In the genomic region with DNA sequence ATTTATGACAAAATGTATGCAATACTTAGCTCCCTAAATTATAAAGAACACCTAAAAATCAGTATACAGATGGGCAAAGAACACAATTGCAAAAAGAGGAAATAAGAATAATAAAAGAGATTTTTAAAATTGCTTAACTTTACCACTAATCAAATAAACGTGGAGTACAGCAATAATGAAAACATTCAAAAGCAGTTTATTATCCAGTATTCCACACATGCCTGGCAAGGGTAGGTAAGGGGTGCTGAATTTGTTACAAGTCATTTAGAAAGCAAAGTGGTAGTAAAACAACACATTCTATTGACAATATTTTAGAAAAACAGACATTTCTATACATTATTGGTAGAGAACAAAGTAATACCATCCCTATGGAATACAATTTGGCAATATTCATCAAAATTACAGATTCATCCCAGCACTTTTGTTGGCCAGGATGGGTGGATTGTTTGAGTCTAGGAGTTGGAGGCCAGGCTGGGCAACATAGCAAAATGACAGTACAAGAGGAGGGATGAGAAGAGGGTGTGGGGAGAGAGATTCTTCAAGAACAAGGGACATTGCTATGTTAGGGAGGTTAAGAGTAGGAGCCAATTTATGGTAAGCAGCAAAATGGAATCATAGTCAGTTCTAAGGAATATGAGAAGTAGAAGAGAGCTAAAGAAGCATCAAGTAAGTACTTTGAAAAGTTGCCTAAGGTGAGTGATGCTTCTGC, we compare ENCODE assay signal across 31 cellular contexts. TPM values are rescaled to one million over a fixed set of nuclear protein-coding genes. Genes with fewer than 3 reads are reported as not detected.
DNase-seq lines count a peak whose midpoint lies in the region; ATAC-seq and TF ChIP-seq lines count a peak whose summit lies in the region.
"Had no signal": no experiment of that assay in that cellular context is flagged by ENCODE, and none has a peak within 500 bp of the region (broad histone marks: within the 10 kb centered on the region; RNA-seq: fewer than 3 reads in every experiment).

No MANE protein-coding gene starts in this region.

- no peaks in the 10 kb centered on the region for H3K9me3 ChIP-seq in PC-3 (ENCODE audit: low read length)
- H3K9me3 ChIP-seq in osteoblast (ENCODE audit: low read depth, low read length): no peaks in the 10 kb centered on the region
- H3K9me3 ChIP-seq: A549, sigmoid colon, vagina had no signal

- H3K27me3 ChIP-seq in PC-3 (ENCODE audit: low read length): no peaks in the 10 kb centered on the region
- H3K27me3 ChIP-seq in osteoblast (ENCODE audit: insufficient read depth, low read length): no peaks in the 10 kb centered on the region
- H3K27me3 ChIP-seq: sigmoid colon, vagina had no signal

- H3K36me3 ChIP-seq in PC-3 (ENCODE audit: low read depth, low read length) (no peaks in the 10 kb centered on the region), osteoblast (ENCODE audit: insufficient read depth, low read length) (no peaks in the 10 kb centered on the region)
- H3K36me3 ChIP-seq: vagina had no signal

- peak overlapping the region; percentile 38; the same call in 1 of the 2 replicates for H2AFZ ChIP-seq in PC-3 (ENCODE audit: low read length)
- H2AFZ ChIP-seq in osteoblast (ENCODE audit: low read length): peak overlapping the region; percentile 38

- CTCF ChIA-PET in PC-3 (lab: Charles Lee): no interaction called here

- H3K4me3 Mint-ChIP-seq in chondrocyte (ENCODE audit: unreplicated experiment): no peak overlapping the region
- H3K4me3 Mint-ChIP-seq: CD4-positive, CD25-positive, alpha-beta regulatory T cell; memory B cell; naive thymus-derived CD8-positive, alpha-beta T cell had no signal

- intact Hi-C loops in PC-3 (cut with micrococcal nuclease): no loop called here

- peak overlapping the region; percentile 39 for H3K4me2 ChIP-seq in PC-3 (ENCODE audit: low read length)
- peak overlapping the region; percentile 68 for H3K4me2 ChIP-seq in osteoblast (ENCODE audit: insufficient read depth, low read length)
- H3K4me2 ChIP-seq: A549 had no signal

- no peak for TF ChIP-seq CTCF in AG10803 (conservative IDR thresholded peaks at IDR 0.05; ENCODE audit: low read length)
- TF ChIP-seq CTCF in PC-3 (conservative IDR thresholded peaks at IDR 0.05; ENCODE audit: low read depth, low read length): no peak
- no peak for TF ChIP-seq CTCF in chondrocyte (IDR thresholded peaks at IDR 0.05)
- no peak for TF ChIP-seq CTCF in osteoblast (IDR thresholded peaks at IDR 0.05; ENCODE audit: extremely low read depth, low read depth, low read length)

- no peak overlapping the region for H3K9ac ChIP-seq in PC-3 (ENCODE audit: low read length)

- no peaks in the 10 kb centered on the region for H3K9me3 Mint-ChIP-seq in chondrocyte (ENCODE audit: low read depth)

- H3K27ac ChIP-seq in PC-3 (ENCODE audit: low read length) (peak overlapping the region; percentile 54), osteoblast (ENCODE audit: low read depth, low read length) (peak overlapping the region; percentile 90)
- H3K27ac ChIP-seq: A549, vagina, VCaP had no signal

- no peak; the same call in 1 of the 2 replicates for ATAC-seq in PC-3
- no peak for ATAC-seq in GM21576 (IDR thresholded peaks at IDR 0.05; ENCODE audit: unreplicated experiment)
- ATAC-seq: GM12878; HCT116; naive thymus-derived CD8-positive, alpha-beta T cell had no signal

- POLR2A ChIA-PET in PC-3 (lab: Charles Lee; ENCODE audit: unreplicated experiment): interaction anchor here (0.5 kb wide), 1 partner anchor 46 kb away, joined by 4 read pairs; no protein-coding TSS in a partner anchor

- H3K4me1 ChIP-seq in PC-3 (ENCODE audit: insufficient read depth, low read length): peaks cover 17% of the 10 kb centered on the region
- peaks cover 26% of the 10 kb centered on the region for H3K4me1 ChIP-seq in osteoblast (ENCODE audit: insufficient read depth, low read length)
- H3K4me1 ChIP-seq: vagina had no signal

- no peaks in the 10 kb centered on the region for H3K9me2 ChIP-seq in PC-3 (replicated peaks; ENCODE audit: low read length)

- peak overlapping the region; percentile 95 for H3K27ac Mint-ChIP-seq in chondrocyte (ENCODE audit: unreplicated experiment)
- H3K27ac Mint-ChIP-seq: CD4-positive, CD25-positive, alpha-beta regulatory T cell; memory B cell had no signal

- no peaks in the 10 kb centered on the region for H3K27me3 Mint-ChIP-seq in chondrocyte (ENCODE audit: low read depth)
- H3K27me3 Mint-ChIP-seq: CD4-positive, CD25-positive, alpha-beta regulatory T cell; memory B cell; naive thymus-derived CD8-positive, alpha-beta T cell had no signal

- H3K4me3 ChIP-seq in AG10803 (ENCODE audit: low read length) (no peak overlapping the region), PC-3 (ENCODE audit: low read length) (no peak overlapping the region), osteoblast (ENCODE audit: insufficient read depth, low read length) (peak overlapping the region; percentile 8)
- H3K4me3 ChIP-seq: A549, GM12878, sigmoid colon, vagina had no signal

- no TSS peak for BruUV-seq in PC-3 (replicated peaks; lab: Mats Ljungman, UMichigan)

- H3K4me1 Mint-ChIP-seq in chondrocyte (ENCODE audit: low read depth): peaks cover 28% of the 10 kb centered on the region

- no peaks in the 10 kb centered on the region for H4K20me1 ChIP-seq in PC-3 (ENCODE audit: low read length)
- no peaks in the 10 kb centered on the region for H4K20me1 ChIP-seq in osteoblast (ENCODE audit: insufficient read depth, low read length)

- H3K79me2 ChIP-seq in PC-3 (ENCODE audit: low read length): no peaks in the 10 kb centered on the region
- no peaks in the 10 kb centered on the region for H3K79me2 ChIP-seq in osteoblast (ENCODE audit: insufficient read depth, low read length)

- no peaks in the 10 kb centered on the region for H3F3A ChIP-seq in PC-3 (ENCODE audit: low read length, unreplicated experiment)

- peak; percentile 76 for DNase-seq in AG10803 (ENCODE audit: low read depth)
- no peak for DNase-seq in PC-3
- no peak for DNase-seq in chondrocyte (ENCODE audit: low spot score)
- DNase-seq in osteoblast (ENCODE audit: insufficient read length, low spot score, missing footprints): peak; percentile 21
- no peak for DNase-seq in NCI-H446 treated with DMSO at 0.1 percent for 48 hours (lab: John Stamatoyannopoulos, UW)
- DNase-seq in inferior parietal cortex (ENCODE audit: extremely low spot score): no peak
- no peak for DNase-seq in HUDEP-2 (lab: John Stamatoyannopoulos, UW; ENCODE audit: unreplicated experiment in 76 of 76)
- DNase-seq: activated CD4-positive, alpha-beta T cell treated with anti-CD3 and anti-CD28 coated beads, Interleukin-2, amount 50 U/mL, for 4 hours; activated naive CD4-positive, alpha-beta T cell; anterior cingulate cortex; CD4-positive, CD25-positive, alpha-beta regulatory T cell; DMS 273 treated with DMSO at 0.1 percent for 48 hours; GF-D8; hypothalamus; KG1; naive thymus-derived CD8-positive, alpha-beta T cell; NCI-H1105; NCI-H2081 treated with DMSO at 0.1 percent for 48 hours; NCI-H510A treated with DMSO at 0.1 percent for 48 hours; Right ventricle myocardium superior; sigmoid colon; stimulated activated CD4-positive, alpha-beta T cell treated with anti-CD3 and anti-CD28 coated beads, Interleukin-2, amount 100 ng/mL, for 48 hours had no signal

- H3K36me3 Mint-ChIP-seq in chondrocyte (ENCODE audit: low read depth): peaks cover 11% of the 10 kb centered on the region

RNA-seq across cellular contexts. Expression of gene ACKR4, which starts 3.7 kb away (rescaled TPM):
- not detected in 2 replicates for total RNA-seq in PC-3 (2014; rRNA removed)
- total RNA-seq in chondrocyte: 0.22 TPM in 1 of 3 replicates, not detected in the others
- total RNA-seq in osteoblast: 0.72 TPM in 1 of 2 replicates, not detected in the other
- total RNA-seq: kidney epithelial cell; T-helper 1 cell treated with Interleukin-12 subunit alpha and Interleukin-12 subunit beta and Interleukin-4 antibody, amounts not matched to agents 30 ng/mL and 1 ng/mL, for 36 hours; vagina had no signal

Comparison
In these comparisons a context has a peak if more than half of its experiments do, and no peak if none do; other contexts are left out.
1. DNase-seq: peak in AG10803 (single experiment) and osteoblast (single experiment); none in PC-3 (single experiment), chondrocyte (single experiment), NCI-H446 treated with DMSO at 0.1 percent for 48 hours (single experiment), inferior parietal cortex (single experiment) and HUDEP-2 (0 of 76).